In the genomic region with DNA sequence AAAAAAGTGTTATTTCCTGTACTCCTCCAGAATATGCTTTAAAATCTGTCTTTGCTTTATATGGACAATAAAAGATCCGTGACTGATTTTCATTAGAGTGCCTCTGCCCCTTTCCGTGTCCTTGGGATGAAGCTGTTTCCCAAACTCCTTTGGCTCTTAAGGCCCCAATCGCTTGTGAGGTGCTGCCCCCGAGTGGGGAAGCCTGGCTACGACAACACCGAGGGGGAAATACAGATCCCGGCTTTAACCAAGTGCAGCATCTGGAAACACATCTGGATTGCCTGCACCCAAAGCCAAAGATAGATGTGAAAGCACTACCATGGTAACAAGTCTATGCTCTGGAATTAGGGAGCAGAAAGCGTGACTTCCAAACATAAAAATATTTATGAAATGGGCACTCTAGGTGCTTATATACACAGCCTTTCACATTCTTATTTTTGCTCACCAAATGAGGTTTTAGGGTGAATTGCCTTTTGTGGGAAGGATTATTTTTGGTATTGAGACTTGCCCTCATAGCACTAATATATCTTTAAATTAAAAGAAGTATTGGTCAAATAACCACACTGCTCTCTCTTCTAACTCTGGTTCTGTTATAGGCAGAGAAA, we compare ENCODE assay signal across 8 cellular contexts. TPM values are rescaled to one million over a fixed set of nuclear protein-coding genes. Genes with fewer than 3 reads are reported as not detected.
A peak's percentile ranks its signal among the peaks of the same experiment; 100 is the strongest.
DNase-seq lines count a peak whose midpoint lies in the region; ATAC-seq and TF ChIP-seq lines count a peak whose summit lies in the region.

No MANE protein-coding gene starts in this region.

- H3K4me1 Mint-ChIP-seq in activated T-helper 1 cell treated with anti-CD3 and anti-CD28 coated beads, Interleukin-12 subunit alpha, Interleukin-12 subunit beta, Interleukin-2, Interleukin-4 antibody, amounts not matched to agents 30 ng/mL and 10 ng/mL and 1 ng/mL, durations not matched to agents 14 hours and 24 hours and 36 hours (ENCODE audit: low read depth): no peaks in the 10 kb centered on the region

- TF ChIP-seq POLR2A in gastroesophageal sphincter (IDR thresholded peaks at IDR 0.05) (no peak), ovary (IDR thresholded peaks at IDR 0.05) (no peak)

- TF ChIP-seq CTCF in gastroesophageal sphincter (IDR thresholded peaks at IDR 0.05) (peak in 3 of 4 experiments; percentile 90 to 94 (median 92)), ovary (IDR thresholded peaks at IDR 0.05) (peak; percentile 88 to 93 (median 93))

- DNase-seq in COLO668 (lab: John Stamatoyannopoulos, UW; ENCODE audit: unreplicated experiment) (peak; percentile 57), NT2/D1 (ENCODE audit: low read depth, low spot score) (peak; percentile 60), ovary (peak; percentile 66 to 88 (median 86))
- DNase-seq in activated T-helper 1 cell treated with anti-CD3 and anti-CD28 coated beads, Interleukin-12 subunit alpha, Interleukin-12 subunit beta, Interleukin-2, Interleukin-4 antibody, amounts not matched to agents 30 ng/mL and 10 ng/mL and 1 ng/mL, durations not matched to agents 14 hours and 24 hours and 36 hours (ENCODE audit: low spot score): peak; percentile 15

- peaks cover 2% of the 10 kb centered on the region for H3K27me3 Mint-ChIP-seq in activated T-helper 1 cell treated with anti-CD3 and anti-CD28 coated beads, Interleukin-12 subunit alpha, Interleukin-12 subunit beta, Interleukin-2, Interleukin-4 antibody, amounts not matched to agents 30 ng/mL and 10 ng/mL and 1 ng/mL, durations not matched to agents 14 hours and 24 hours and 36 hours (ENCODE audit: insufficient read depth)

- H3K9me3 ChIP-seq in NT2/D1 (ENCODE audit: insufficient read depth, low read length) (no peaks in the 10 kb centered on the region), gastroesophageal sphincter (no peaks in the 10 kb centered on the region), ovary (no peaks in the 10 kb centered on the region)

- H3K27me3 ChIP-seq in NT2/D1 (ENCODE audit: insufficient read depth, insufficient read length): no peaks in the 10 kb centered on the region
- H3K27me3 ChIP-seq in gastroesophageal sphincter: no peaks in the 10 kb centered on the region
- no peaks in the 10 kb centered on the region for H3K27me3 ChIP-seq in ovary

- H3K4me3 ChIP-seq in NT2/D1 (ENCODE audit: insufficient read length, low read depth) (no peak overlapping the region), gastroesophageal sphincter (no peak overlapping the region), ovary (no peak overlapping the region)

- no peak overlapping the region for H3K27ac Mint-ChIP-seq in activated T-helper 1 cell treated with anti-CD3 and anti-CD28 coated beads, Interleukin-12 subunit alpha, Interleukin-12 subunit beta, Interleukin-2, Interleukin-4 antibody, amounts not matched to agents 30 ng/mL and 10 ng/mL and 1 ng/mL, durations not matched to agents 14 hours and 24 hours and 36 hours

- H3K4me1 ChIP-seq in NT2/D1 (ENCODE audit: insufficient read depth, insufficient read length) (no peaks in the 10 kb centered on the region), gastroesophageal sphincter (peaks cover 0 to 54% (median 2%) of the 10 kb centered on the region in 3 donors), ovary (ENCODE audit: insufficient read depth) (peaks cover 2% of the 10 kb centered on the region)

- peak overlapping the region; percentile 20 to 73 (median 62) for H3K27ac ChIP-seq in gastroesophageal sphincter
- H3K27ac ChIP-seq in ovary: no peak overlapping the region

- no peaks in the 10 kb centered on the region for H3K9me3 Mint-ChIP-seq in activated T-helper 1 cell treated with anti-CD3 and anti-CD28 coated beads, Interleukin-12 subunit alpha, Interleukin-12 subunit beta, Interleukin-2, Interleukin-4 antibody, amounts not matched to agents 30 ng/mL and 10 ng/mL and 1 ng/mL, durations not matched to agents 14 hours and 24 hours and 36 hours

- H3K9ac ChIP-seq in NT2/D1 (ENCODE audit: insufficient read length, low read depth): no peak overlapping the region

- H3K36me3 ChIP-seq in NT2/D1 (ENCODE audit: insufficient read depth, insufficient read length, low read length): peaks cover 20% of the 10 kb centered on the region
- peaks cover 0 to 8% of the 10 kb centered on the region in 2 donors for H3K36me3 ChIP-seq in gastroesophageal sphincter
- H3K36me3 ChIP-seq in ovary: no peaks in the 10 kb centered on the region

- H3K36me3 Mint-ChIP-seq in activated T-helper 1 cell treated with anti-CD3 and anti-CD28 coated beads, Interleukin-12 subunit alpha, Interleukin-12 subunit beta, Interleukin-2, Interleukin-4 antibody, amounts not matched to agents 30 ng/mL and 10 ng/mL and 1 ng/mL, durations not matched to agents 14 hours and 24 hours and 36 hours (ENCODE audit: low read depth): no peaks in the 10 kb centered on the region

- intact Hi-C loops in activated T-helper 1 cell treated with anti-CD3 and anti-CD28 coated beads, Interleukin-12 subunit alpha, Interleukin-12 subunit beta, Interleukin-2, Interleukin-4 antibody, amounts not matched to agents 30 ng/mL and 10 ng/mL and 1 ng/mL, durations not matched to agents 14 hours and 24 hours and 36 hours (cut with micrococcal nuclease): loop anchor here (1.0 kb wide), 3 partner anchors 41 to 160 kb away; no protein-coding TSS in a partner anchor
- intact Hi-C loops in ovary (cut with DNase I): loop anchor here (1.0 to 10.0 kb wide), 4 partner anchors 75 to 162 kb away; no protein-coding TSS in a partner anchor

- no peak overlapping the region for H3K4me3 Mint-ChIP-seq in activated T-helper 1 cell treated with anti-CD3 and anti-CD28 coated beads, Interleukin-12 subunit alpha, Interleukin-12 subunit beta, Interleukin-2, Interleukin-4 antibody, amounts not matched to agents 30 ng/mL and 10 ng/mL and 1 ng/mL, durations not matched to agents 14 hours and 24 hours and 36 hours

- TF ChIP-seq EP300 in gastroesophageal sphincter (IDR thresholded peaks at IDR 0.05) (no peak), ovary (IDR thresholded peaks at IDR 0.05) (no peak)

- ATAC-seq in HG02678 (IDR thresholded peaks at IDR 0.05; ENCODE audit: unreplicated experiment) (peak; percentile 48), gastroesophageal sphincter (peak; percentile 90), HG03095 (IDR thresholded peaks at IDR 0.05; ENCODE audit: unreplicated experiment) (no peak), GM18520 (IDR thresholded peaks at IDR 0.05; ENCODE audit: unreplicated experiment) (no peak)

- WGBS in gastroesophageal sphincter (ENCODE audit: low coverage in 1 of 2), 2 donors: 3 to 4% methylated on average over 5 to 7 of the region's 8 CpGs
- 2 to 4% (median 2%) methylated on average over 8 of the region's 8 CpGs for WGBS in ovary, 3 donors

RNA-seq across cellular contexts. Expression of a gene that starts 40.6 kb away (rescaled TPM):
- total RNA-seq in activated T-helper 1 cell treated with anti-CD3 and anti-CD28 coated beads, Interleukin-12 subunit alpha, Interleukin-12 subunit beta, Interleukin-2, Interleukin-4 antibody, amounts not matched to agents 30 ng/mL and 10 ng/mL and 1 ng/mL, durations not matched to agents 14 hours and 24 hours and 36 hours: not detected in 2 replicates
- total RNA-seq in gastroesophageal sphincter (100 to 1,000 TPM; 119 to 251 (median 185) TPM), ovary (10 to 100 TPM in 6 of 7 donors, 1 to 10 TPM in 1; 5.3 to 36.2 (median 25.6) TPM)
- 10 to 100 TPM; 15.4 to 17.1 TPM for polyA plus RNA-seq in ovary

Comparison
In these comparisons a context has a peak if more than half of its experiments do, and no peak if none do; other contexts are left out.
1. DNase-seq: peak in every context shown above with its lines; median percentile 86 in ovary; 60 in NT2/D1; 57 in COLO668; 15 in activated T-helper 1 cell treated with anti-CD3 and anti-CD28 coated beads, Interleukin-12 subunit alpha, Interleukin-12 subunit beta, Interleukin-2, Interleukin-4 antibody, amounts not matched to agents 30 ng/mL and 10 ng/mL and 1 ng/mL, durations not matched to agents 14 hours and 24 hours and 36 hours.
2. ATAC-seq: peak in HG02678 (single experiment) and gastroesophageal sphincter (single experiment); none in HG03095 (single experiment) and GM18520 (single experiment).
3. H3K27ac ChIP-seq: peak in gastroesophageal sphincter (4 of 4); none in ovary (0 of 2).